In the genomic region with DNA sequence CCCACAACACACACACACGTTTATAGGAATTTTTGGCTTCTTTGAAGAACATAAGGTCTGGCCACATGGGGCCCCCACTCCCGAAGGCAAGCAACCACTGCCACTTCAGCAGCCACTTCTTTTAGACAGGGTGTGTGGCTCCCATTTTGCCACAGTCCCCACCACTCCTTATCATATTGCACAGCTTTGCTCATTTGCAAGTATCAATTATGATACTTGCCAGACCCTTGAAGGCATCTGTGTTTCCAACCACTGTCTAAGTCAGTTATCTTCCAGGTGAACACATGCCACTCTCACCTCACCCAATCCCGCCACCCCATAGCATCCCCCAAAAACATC, we compare ENCODE assay signal across 16 cellular contexts.
DNase-seq lines count a peak whose midpoint lies in the region; ATAC-seq and TF ChIP-seq lines count a peak whose summit lies in the region.
"Had no signal": no experiment of that assay in that cellular context is flagged by ENCODE, and none has a peak within 500 bp of the region (broad histone marks: within the 10 kb centered on the region; RNA-seq: fewer than 3 reads in every experiment).

No MANE protein-coding gene starts in this region.

- intact Hi-C loops in posterior vena cava (cut with DNase I) (no loop called here), PC-3 (cut with micrococcal nuclease) (no loop called here)

- no peaks in the 10 kb centered on the region for H3K9me2 ChIP-seq in PC-3 (replicated peaks; ENCODE audit: low read length)
- H3K9me2 ChIP-seq: SK-N-SH had no signal

- peak overlapping the region; percentile 86 for H3K4me3 Mint-ChIP-seq in T-helper 17 cell
- no peak overlapping the region for H3K4me3 Mint-ChIP-seq in endodermal cell

- H3K4me3 ChIP-seq in endodermal cell (ENCODE audit: low read length) (no peak overlapping the region), PC-3 (ENCODE audit: low read length) (no peak overlapping the region)
- H3K4me3 ChIP-seq: thyroid gland had no signal

- no peak overlapping the region for H3K27ac ChIP-seq in endodermal cell (ENCODE audit: low read depth, low read length)
- no peak overlapping the region for H3K27ac ChIP-seq in PC-3 (ENCODE audit: low read length)
- H3K27ac ChIP-seq: thyroid gland had no signal

- no peaks in the 10 kb centered on the region for H3F3A ChIP-seq in PC-3 (ENCODE audit: low read length, unreplicated experiment)

- H3K9ac ChIP-seq in endodermal cell (ENCODE audit: extremely low read depth, low read length, poor library complexity, severe bottlenecking) (no peak overlapping the region), PC-3 (ENCODE audit: low read length) (no peak overlapping the region)
- H3K9ac ChIP-seq: SK-N-SH had no signal

- H4K20me1 ChIP-seq in PC-3 (ENCODE audit: low read length) = no peaks in the 10 kb centered on the region

- H3K27me3 Mint-ChIP-seq in T-helper 17 cell (no peaks in the 10 kb centered on the region), endodermal cell (ENCODE audit: insufficient read depth) (peaks cover 15% of the 10 kb centered on the region)

- no peaks in the 10 kb centered on the region for H3K9me3 Mint-ChIP-seq in endodermal cell

- no peaks in the 10 kb centered on the region for H3K79me2 ChIP-seq in PC-3 (ENCODE audit: low read length)

- H3K4me2 ChIP-seq in PC-3 (ENCODE audit: low read length) = no peak overlapping the region
- H3K4me2 ChIP-seq: SK-N-SH had no signal

- no peak for TF ChIP-seq CTCF in endodermal cell (conservative IDR thresholded peaks at IDR 0.05)
- no peak for TF ChIP-seq CTCF in PC-3 (conservative IDR thresholded peaks at IDR 0.05; ENCODE audit: low read depth, low read length)

- DNase-seq in activated T-cell treated with anti-CD3 and anti-CD28 coated beads, Interleukin-2, amount 50 U/mL, for 1 hour = peak; percentile 15
- DNase-seq in activated T-cell treated with anti-CD3 and anti-CD28 coated beads, Interleukin-2, amount 50 U/mL, for 48 hours = no peak
- DNase-seq in T-helper 17 cell = no peak
- peak; percentile 22 for DNase-seq in endodermal cell
- DNase-seq in posterior vena cava (ENCODE audit: low spot score) = peak; percentile 10
- DNase-seq in PC-3 = no peak
- no peak for DNase-seq in NCI-H1417 (lab: John Stamatoyannopoulos, UW)
- no peak for DNase-seq in D341Med (ENCODE audit: low spot score)
- DNase-seq: activated CD4-positive, alpha-beta T cell treated with anti-CD3 and anti-CD28 coated beads for 48 hours; DMS53; NCI-H146; NCI-H774; SK-N-SH; stimulated activated CD8-positive, alpha-beta memory T cell treated with anti-CD3 and anti-CD28 coated beads, Interleukin-4, amount 100 ng/mL, for 48 hours; thyroid gland had no signal

- no peak for ATAC-seq in T-helper 17 cell
- no peak for ATAC-seq in PC-3
- ATAC-seq: Panc1 had no signal

- H3K27me3 ChIP-seq in endodermal cell (ENCODE audit: control insufficient read depth, insufficient read depth, low read length, poor library complexity, severe bottlenecking) (no peaks in the 10 kb centered on the region), PC-3 (ENCODE audit: low read length) (no peaks in the 10 kb centered on the region)
- H3K27me3 ChIP-seq: thyroid gland had no signal

- H3K36me3 Mint-ChIP-seq in T-helper 17 cell (ENCODE audit: low read depth) (peaks cover 8% of the 10 kb centered on the region), endodermal cell (ENCODE audit: low read depth) (no peaks in the 10 kb centered on the region)

- CTCF ChIA-PET in PC-3 (lab: Charles Lee) = no interaction called here

- H3K27ac Mint-ChIP-seq in T-helper 17 cell (peak overlapping the region; percentile 98), endodermal cell (no peak overlapping the region)

- H3K36me3 ChIP-seq in endodermal cell (ENCODE audit: control insufficient read depth, insufficient read depth, low read length) (no peaks in the 10 kb centered on the region), PC-3 (ENCODE audit: low read depth, low read length) (no peaks in the 10 kb centered on the region)
- H3K36me3 ChIP-seq: thyroid gland had no signal

- H3K4me1 ChIP-seq in endodermal cell (ENCODE audit: control insufficient read depth, insufficient read depth, low read length) (peaks cover 6% of the 10 kb centered on the region), PC-3 (ENCODE audit: insufficient read depth, low read length) (peaks cover 15% of the 10 kb centered on the region)

- H3K9me3 ChIP-seq in T-helper 17 cell (ENCODE audit: control insufficient read depth, low read length, poor library complexity, severe bottlenecking) (no peaks in the 10 kb centered on the region), endodermal cell (ENCODE audit: control insufficient read depth, low read length) (no peaks in the 10 kb centered on the region), PC-3 (ENCODE audit: low read length) (no peaks in the 10 kb centered on the region)
- H3K9me3 ChIP-seq: SK-N-SH, thyroid gland had no signal

- no peak overlapping the region for H2AFZ ChIP-seq in PC-3 (ENCODE audit: low read length)

- no TSS peak for BruUV-seq in PC-3 (replicated peaks; lab: Mats Ljungman, UMichigan)

- H3K4me1 Mint-ChIP-seq in T-helper 17 cell (peaks cover 61% of the 10 kb centered on the region), endodermal cell (peaks cover 32% of the 10 kb centered on the region)

- POLR2A ChIA-PET in PC-3 (lab: Charles Lee; ENCODE audit: unreplicated experiment) = no interaction called here

- 85 to 90% methylated on average over 3 of the region's 3 CpGs for WGBS in endodermal cell (ENCODE audit: insufficient coverage in 1 of 2, insufficient read length in 1 of 2), 2 experiments

Comparison
In these comparisons a context has a peak if more than half of its experiments do, and no peak if none do; other contexts are left out.
1. DNase-seq: peak in activated T-cell treated with anti-CD3 and anti-CD28 coated beads, Interleukin-2, amount 50 U/mL, for 1 hour (single experiment), endodermal cell (single experiment) and posterior vena cava (single experiment); none in activated T-cell treated with anti-CD3 and anti-CD28 coated beads, Interleukin-2, amount 50 U/mL, for 48 hours (0 of 2), T-helper 17 cell (0 of 3), PC-3 (single experiment), NCI-H1417 (0 of 3) and D341Med (single experiment).